8 cellular contexts compared by ENCODE assay signal in the genomic region with DNA sequence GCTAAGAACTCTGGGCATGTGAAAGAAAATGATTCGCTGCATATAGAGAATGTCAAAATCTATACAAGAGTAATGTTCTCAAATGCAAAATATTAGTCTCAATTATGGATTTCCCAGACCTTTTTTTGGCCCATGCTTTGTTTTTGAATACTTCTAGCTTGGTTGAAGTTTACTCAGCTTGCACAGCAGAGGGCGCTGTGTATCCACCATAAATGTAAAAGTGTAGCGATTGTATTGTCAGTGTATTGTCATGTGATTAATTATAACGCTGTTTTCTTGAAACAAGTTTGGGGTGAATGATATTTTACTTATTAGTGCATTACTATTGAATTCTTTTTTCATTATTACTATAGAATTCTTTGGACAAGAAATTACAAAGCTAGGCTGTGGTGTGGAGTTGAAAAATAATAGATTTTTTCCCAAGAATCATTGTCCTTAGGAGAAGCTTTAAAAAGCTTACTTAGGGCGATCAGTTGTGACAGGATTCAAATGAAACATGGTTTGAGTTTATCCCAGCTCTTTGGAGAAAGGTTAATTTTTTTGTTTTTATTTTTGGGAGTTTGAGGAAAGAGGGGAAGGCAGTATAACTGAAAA.
DNase-seq lines count a peak whose midpoint lies in the region; ATAC-seq and TF ChIP-seq lines count a peak whose summit lies in the region.

No MANE protein-coding gene starts in this region.

- no peak for TF ChIP-seq POLR2A in gastrocnemius medialis (IDR thresholded peaks at IDR 0.05)

- intact Hi-C loops in heart right ventricle (cut with DNase I) (loop anchor here in 6 of 10 donors (5.0 to 10.0 kb wide), 5 partner anchors 58 to 1514 kb away; no protein-coding TSS in a partner anchor), gastrocnemius medialis (cut with DNase I; ENCODE audit: low total_unique reads) (no loop called here)

- H3K4me1 ChIP-seq in heart right ventricle (peaks cover 0 to 11% (median 0%) of the 10 kb centered on the region in 9 donors), gastrocnemius medialis (peaks cover 3 to 4% of the 10 kb centered on the region in 2 donors)

- WGBS in heart right ventricle, 2 donors: 9 to 23% methylated on average over 5 of the region's 5 CpGs

- in situ Hi-C loops in gastrocnemius medialis (cut with MboI; ENCODE audit: low sequenced_read_pairs in 4 of 4): no loop called here

- DNase-seq in ELR (ENCODE audit: low read depth) (peak; percentile 66), LHCN-M2 (ENCODE audit: low read depth) (peak; percentile 56), SKM-1 (lab: John Stamatoyannopoulos, UW; ENCODE audit: unreplicated experiment) (peak; percentile 6), heart right ventricle (peak; percentile 24 to 45), gastrocnemius medialis (no peak)
- DNase-seq in activated naive CD8-positive, alpha-beta T cell treated with anti-CD3 and anti-CD28 coated beads, Interleukin-2, amount 50 U/mL, for 16 hours (ENCODE audit: low read depth, low spot score): peak; percentile 14

- no peaks in the 10 kb centered on the region for H3K9me3 ChIP-seq in heart right ventricle
- no peaks in the 10 kb centered on the region for H3K9me3 ChIP-seq in gastrocnemius medialis

- H3K36me3 ChIP-seq in heart right ventricle (peaks cover 0 to 65% (median 18%) of the 10 kb centered on the region in 9 donors), gastrocnemius medialis (peaks cover 0 to 24% of the 10 kb centered on the region in 2 donors)

- peak; percentile 64 to 90 (median 86) for TF ChIP-seq CTCF in heart right ventricle (IDR thresholded peaks at IDR 0.05)
- TF ChIP-seq CTCF in gastrocnemius medialis (IDR thresholded peaks at IDR 0.05 in 4 of 5, conservative IDR thresholded peaks at IDR 0.05 in 1 of 5): peak; percentile 39 to 67 (median 53)

- H3K27ac ChIP-seq in heart right ventricle (no peak overlapping the region), gastrocnemius medialis (no peak overlapping the region)

- H3K27me3 ChIP-seq in heart right ventricle: no peaks in the 10 kb centered on the region
- no peaks in the 10 kb centered on the region for H3K27me3 ChIP-seq in gastrocnemius medialis

- peak; percentile 81 for ATAC-seq in GM21717 (IDR thresholded peaks at IDR 0.05; ENCODE audit: unreplicated experiment)
- peak in 5 of 8 donors; percentile 60 to 72 (median 64) for ATAC-seq in heart right ventricle
- peak in 1 of 2 donors; percentile 53 for ATAC-seq in gastrocnemius medialis
- ATAC-seq in HG02970 (IDR thresholded peaks at IDR 0.05; ENCODE audit: low FRiP score, unreplicated experiment): no peak

- H3K4me3 ChIP-seq in heart right ventricle (peak overlapping the region in 1 of 10 donors; percentile 0), gastrocnemius medialis (no peak overlapping the region)

Comparison
In these comparisons a context has a peak if more than half of its experiments do, and no peak if none do; other contexts are left out.
1. DNase-seq: peak in ELR (single experiment), LHCN-M2 (single experiment), SKM-1 (single experiment), activated naive CD8-positive, alpha-beta T cell treated with anti-CD3 and anti-CD28 coated beads, Interleukin-2, amount 50 U/mL, for 16 hours (single experiment) and heart right ventricle (2 of 2); none in gastrocnemius medialis (0 of 2).